In the genomic region with DNA sequence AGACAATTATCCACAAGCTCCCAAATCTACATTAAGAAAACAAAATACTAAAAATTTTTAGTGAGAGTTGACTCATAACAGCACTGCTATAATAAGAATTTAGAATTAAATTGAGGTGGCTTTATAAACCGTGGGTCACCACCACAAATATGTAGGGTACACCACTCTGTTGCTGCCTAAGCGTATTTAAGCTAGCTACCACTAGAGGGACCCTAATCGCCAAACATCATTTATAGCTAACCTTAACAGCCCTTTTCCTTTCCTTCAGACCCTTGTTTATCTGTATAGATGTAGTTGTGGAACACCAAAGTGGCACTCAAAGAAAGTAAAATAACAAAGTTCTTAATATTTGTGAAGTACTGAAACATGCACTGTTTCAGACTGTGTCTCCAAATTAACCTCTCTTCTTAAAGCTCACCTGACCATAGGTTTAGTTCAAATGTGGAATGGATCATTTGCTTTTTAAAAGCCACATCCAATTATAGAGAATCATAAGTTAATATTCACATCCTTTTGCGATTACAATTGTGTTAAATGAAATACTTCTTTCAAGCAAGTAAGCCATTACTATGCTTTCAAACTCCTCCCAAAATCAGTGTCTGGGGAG, we compare ENCODE assay signal across 8 cellular contexts.
A peak's percentile ranks its signal among the peaks of the same experiment; 100 is the strongest.
DNase-seq lines count a peak whose midpoint lies in the region; ATAC-seq and TF ChIP-seq lines count a peak whose summit lies in the region.

No MANE protein-coding gene starts in this region.

- intact Hi-C loops in esophagus muscularis mucosa (cut with DNase I): loop anchor here (10.0 kb wide), 1 partner anchor 96 kb away; the partner anchor contains the start of gene PTPN13

- no peaks in the 10 kb centered on the region for H3K36me3 Mint-ChIP-seq in natural killer cell treated with Interleukin-12 subunit alpha and Interleukin-12 subunit beta and Interleukin-15 and Interleukin-18, amount 100 ng/mL, for 72 hours
- H3K36me3 Mint-ChIP-seq in T-helper 2 cell treated with Interferon-gamma antibody and Interleukin-4, amounts not matched to agents 5 μg/mL and 100 μg/mL, for 36 hours (ENCODE audit: low read depth): no peaks in the 10 kb centered on the region

- H3K4me1 ChIP-seq in esophagus muscularis mucosa: peaks cover 0 to 5% (median 0%) of the 10 kb centered on the region in 4 donors

- no peaks in the 10 kb centered on the region for H3K9me3 Mint-ChIP-seq in natural killer cell treated with Interleukin-12 subunit alpha and Interleukin-12 subunit beta and Interleukin-15 and Interleukin-18, amount 100 ng/mL, for 72 hours
- H3K9me3 Mint-ChIP-seq in T-helper 2 cell treated with Interferon-gamma antibody and Interleukin-4, amounts not matched to agents 5 μg/mL and 100 μg/mL, for 36 hours: no peaks in the 10 kb centered on the region

- H3K4me1 Mint-ChIP-seq in natural killer cell treated with Interleukin-12 subunit alpha and Interleukin-12 subunit beta and Interleukin-15 and Interleukin-18, amount 100 ng/mL, for 72 hours (ENCODE audit: low read depth in 2 of 2): no peaks in the 10 kb centered on the region
- H3K4me1 Mint-ChIP-seq in T-helper 2 cell treated with Interferon-gamma antibody and Interleukin-4, amounts not matched to agents 5 μg/mL and 100 μg/mL, for 36 hours (ENCODE audit: low read depth): peaks cover under 1% of the 10 kb centered on the region

- H3K27ac Mint-ChIP-seq in natural killer cell treated with Interleukin-12 subunit alpha and Interleukin-12 subunit beta and Interleukin-15 and Interleukin-18, amount 100 ng/mL, for 72 hours: no peak overlapping the region
- no peak overlapping the region for H3K27ac Mint-ChIP-seq in T-helper 2 cell treated with Interferon-gamma antibody and Interleukin-4, amounts not matched to agents 5 μg/mL and 100 μg/mL, for 36 hours

- in situ Hi-C loops in ACHN (cut with HindIII; ENCODE audit: low pct_ligation_motif_present, low pct_unique_long_range_greater_than_20kb, low sequenced_read_pairs): no loop called here

- TF ChIP-seq CTCF in GM12875 (IDR thresholded peaks at IDR 0.05; ENCODE audit: borderline replicate concordance, insufficient read depth, low read depth, low read length): peak; percentile 75
- peak; percentile 53 to 77 (median 73) for TF ChIP-seq CTCF in esophagus muscularis mucosa (IDR thresholded peaks at IDR 0.05)

- DNase-seq in ACHN: peak; percentile 68
- DNase-seq in MV-4-11 (lab: John Stamatoyannopoulos, UW): peak; percentile 14
- DNase-seq in SK-N-DZ (ENCODE audit: low spot score): peak; percentile 59
- no peak for DNase-seq in esophagus muscularis mucosa (ENCODE audit: extremely low spot score)
- no peak for DNase-seq in natural killer cell treated with Interleukin-12 subunit alpha and Interleukin-12 subunit beta and Interleukin-15 and Interleukin-18, amount 100 ng/mL, for 72 hours (ENCODE audit: low spot score)
- DNase-seq in T-helper 2 cell treated with Interferon-gamma antibody and Interleukin-4, amounts not matched to agents 5 μg/mL and 100 μg/mL, for 36 hours (ENCODE audit: low spot score): no peak

- peaks cover 5 to 16% of the 10 kb centered on the region in 2 donors for H3K27me3 Mint-ChIP-seq in natural killer cell treated with Interleukin-12 subunit alpha and Interleukin-12 subunit beta and Interleukin-15 and Interleukin-18, amount 100 ng/mL, for 72 hours
- H3K27me3 Mint-ChIP-seq in T-helper 2 cell treated with Interferon-gamma antibody and Interleukin-4, amounts not matched to agents 5 μg/mL and 100 μg/mL, for 36 hours (ENCODE audit: low read depth): peaks cover 20% of the 10 kb centered on the region

- ATAC-seq in HG02588 (IDR thresholded peaks at IDR 0.05; ENCODE audit: unreplicated experiment): peak; percentile 82
- peak; percentile 58 to 64 for ATAC-seq in natural killer cell treated with Interleukin-12 subunit alpha and Interleukin-12 subunit beta and Interleukin-15 and Interleukin-18, amount 100 ng/mL, for 72 hours

- no peaks in the 10 kb centered on the region for H3K27me3 ChIP-seq in esophagus muscularis mucosa

- H3K4me3 Mint-ChIP-seq in natural killer cell treated with Interleukin-12 subunit alpha and Interleukin-12 subunit beta and Interleukin-15 and Interleukin-18, amount 100 ng/mL, for 72 hours: no peak overlapping the region
- H3K4me3 Mint-ChIP-seq in T-helper 2 cell treated with Interferon-gamma antibody and Interleukin-4, amounts not matched to agents 5 μg/mL and 100 μg/mL, for 36 hours: no peak overlapping the region

- TF ChIP-seq POLR2A in esophagus muscularis mucosa (IDR thresholded peaks at IDR 0.05; ENCODE audit: low read depth): no peak

- H3K27ac ChIP-seq in esophagus muscularis mucosa (replicated peaks in 1 of 4): no peak overlapping the region

- no peaks in the 10 kb centered on the region for H3K9me3 ChIP-seq in esophagus muscularis mucosa

- no peaks in the 10 kb centered on the region for H3K36me3 ChIP-seq in esophagus muscularis mucosa

- TF ChIP-seq EP300 in esophagus muscularis mucosa (IDR thresholded peaks at IDR 0.05): no peak

- 17% methylated on average over 4 of the region's 4 CpGs for WGBS in esophagus muscularis mucosa

- H3K4me3 ChIP-seq in GM12875 (ENCODE audit: low read depth, low read length) (no peak overlapping the region), esophagus muscularis mucosa (no peak overlapping the region)

Comparison
In these comparisons a context has a peak if more than half of its experiments do, and no peak if none do; other contexts are left out.
1. DNase-seq: peak in ACHN (single experiment), MV-4-11 (single experiment) and SK-N-DZ (single experiment); none in esophagus muscularis mucosa (single experiment), natural killer cell treated with Interleukin-12 subunit alpha and Interleukin-12 subunit beta and Interleukin-15 and Interleukin-18, amount 100 ng/mL, for 72 hours (single experiment) and T-helper 2 cell treated with Interferon-gamma antibody and Interleukin-4, amounts not matched to agents 5 μg/mL and 100 μg/mL, for 36 hours (single experiment).